1 cellular context compared by ENCODE assay signal in genomic region chr1:201942129-201942495, GRCh38.
TF ChIP-seq lines count a peak whose summit lies in the region.

No MANE protein-coding gene starts in this region.

TF ChIP-seq in IMR-90, 13 proteins besides CTCF, POLR2A, EP300 and RAD21:
- TF ChIP-seq RCOR1 (IDR thresholded peaks at IDR 0.05; ENCODE audit: insufficient replicate concordance, low read length) (no peak), CEBPB (IDR thresholded peaks at IDR 0.05; ENCODE audit: low read depth, low read length) (no peak), NFE2L2 (IDR thresholded peaks at IDR 0.05; ENCODE audit: low read depth, low read length) (no peak), RFX5 (IDR thresholded peaks at IDR 0.05; ENCODE audit: low read depth, low read length) (no peak), BHLHE40 (IDR thresholded peaks at IDR 0.05; ENCODE audit: low read depth, low read length) (no peak), FOS (IDR thresholded peaks at IDR 0.05; ENCODE audit: low read depth, low read length) (no peak), USF2 (IDR thresholded peaks at IDR 0.05; ENCODE audit: low read depth, low read length) (no peak), MAFK (IDR thresholded peaks at IDR 0.05; ENCODE audit: low read depth, low read length) (no peak), MAZ (IDR thresholded peaks at IDR 0.05; ENCODE audit: borderline replicate concordance, low read depth, low read length) (no peak), ELK1 (IDR thresholded peaks at IDR 0.05; ENCODE audit: borderline replicate concordance, low read depth, low read length) (no peak), CHD1 (IDR thresholded peaks at IDR 0.05; ENCODE audit: low read depth, low read length) (no peak), SMC3 (IDR thresholded peaks at IDR 0.05; ENCODE audit: low read depth, low read length) (no peak), MXI1 (IDR thresholded peaks at IDR 0.05; ENCODE audit: borderline replicate concordance, low read depth, low read length) (no peak)
